13 cellular contexts compared by ENCODE assay signal in the genomic region with DNA sequence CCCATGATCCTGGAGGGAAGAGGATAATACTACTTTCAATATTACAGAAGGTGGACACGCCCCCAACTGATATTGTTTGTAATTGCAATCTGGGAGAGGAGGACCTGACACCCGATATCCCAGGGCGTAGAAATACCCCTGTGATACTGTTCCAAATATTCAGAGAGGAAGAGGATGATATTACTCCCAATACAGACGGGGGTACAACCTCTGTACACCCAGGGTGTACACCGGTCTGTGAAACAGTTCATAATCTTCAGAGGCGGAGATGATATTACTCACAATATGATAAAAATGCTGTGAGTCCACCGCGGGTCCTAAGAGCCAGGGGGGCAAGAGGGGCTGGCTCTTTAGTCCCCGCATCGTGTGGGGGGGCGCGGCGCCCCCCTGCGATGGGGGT. TPM values are rescaled to one million over a fixed set of nuclear protein-coding genes. Genes with fewer than 3 reads are reported as not detected.
DNase-seq lines count a peak whose midpoint lies in the region; ATAC-seq and TF ChIP-seq lines count a peak whose summit lies in the region.
"Had no signal": no experiment of that assay in that cellular context is flagged by ENCODE, and none has a peak within 500 bp of the region (broad histone marks: within the 10 kb centered on the region; RNA-seq: fewer than 3 reads in every experiment).

No MANE protein-coding gene starts in this region.

- peaks cover 34% of the 10 kb centered on the region for H3K4me1 Mint-ChIP-seq in Calu3 (ENCODE audit: low read depth, unreplicated experiment)

- H3K79me2 ChIP-seq in mesendoderm (ENCODE audit: control insufficient read depth, insufficient read depth, low read length): no peaks in the 10 kb centered on the region
- H3K79me2 ChIP-seq in PC-9 (ENCODE audit: low read depth): no peaks in the 10 kb centered on the region

- no peak overlapping the region for H2BK120ac ChIP-seq in mesendoderm (ENCODE audit: low read depth, low read length)

- intact Hi-C loops in Calu3 (cut with micrococcal nuclease; ENCODE audit: unreplicated experiment) (no loop called here), upper lobe of right lung (cut with DNase I) (no loop called here), PC-9 (cut with micrococcal nuclease; ENCODE audit: unreplicated experiment) (no loop called here)

- H3K9ac ChIP-seq in BLaER1: no peak overlapping the region
- no peak overlapping the region for H3K9ac ChIP-seq in mesendoderm (ENCODE audit: low read length)

- no peak overlapping the region for H3K18ac ChIP-seq in mesendoderm (ENCODE audit: low read length)

- DNase-seq in Calu3 (no peak), RWPE1 (ENCODE audit: low spot score) (peak; percentile 0), mesendoderm (peak; percentile 8), upper lobe of right lung (no peak), A172 (ENCODE audit: low spot score) (no peak), OCI-M2 (lab: John Stamatoyannopoulos, UW; ENCODE audit: unreplicated experiment) (no peak), PC-9 (no peak)
- DNase-seq: activated CD4-positive, CD25-positive, alpha-beta regulatory T cell treated with anti-CD3 and anti-CD28 coated beads, Interleukin-2, amount 50 U/mL, for 72 hours; mucosa of descending colon; SHP77 had no signal

- H3K4me3 Mint-ChIP-seq in Calu3 (ENCODE audit: low read depth, unreplicated experiment): peak overlapping the region; percentile 69

- H3K23ac ChIP-seq in mesendoderm (ENCODE audit: low read length): no peak overlapping the region

- peaks cover 16% of the 10 kb centered on the region for H3K27me3 Mint-ChIP-seq in Calu3 (ENCODE audit: unreplicated experiment)

- CTCF ChIA-PET in Calu3 (lab: Charles Lee): no interaction called here
- CTCF ChIA-PET in RWPE1 (lab: Yijun Ruan, JAX): no interaction called here
- CTCF ChIA-PET in PC-9 (lab: Charles Lee): no interaction called here

- H3K4me3 ChIP-seq in BLaER1 (peak overlapping the region; percentile 53), mesendoderm (ENCODE audit: low read length) (no peak overlapping the region), upper lobe of right lung (no peak overlapping the region), PC-9 (no peak overlapping the region)
- H3K4me3 ChIP-seq: mucosa of descending colon had no signal

- no peaks in the 10 kb centered on the region for H4K20me1 ChIP-seq in BLaER1
- no peaks in the 10 kb centered on the region for H4K20me1 ChIP-seq in PC-9 (ENCODE audit: insufficient read depth)

- no peaks in the 10 kb centered on the region for H3K9me2 ChIP-seq in PC-9 (ENCODE audit: insufficient read depth)

- no peak overlapping the region for H2AK5ac ChIP-seq in mesendoderm (ENCODE audit: low read length)

- H3K9me3 ChIP-seq in BLaER1 (no peaks in the 10 kb centered on the region), upper lobe of right lung (no peaks in the 10 kb centered on the region), PC-9 (ENCODE audit: insufficient read depth, low read depth) (no peaks in the 10 kb centered on the region)
- H3K9me3 ChIP-seq: mucosa of descending colon, tibial nerve had no signal

- H3K4me1 ChIP-seq in BLaER1 (no peaks in the 10 kb centered on the region), mesendoderm (ENCODE audit: control insufficient read depth, low read depth, low read length) (no peaks in the 10 kb centered on the region), upper lobe of right lung (no peaks in the 10 kb centered on the region), PC-9 (replicated peaks; ENCODE audit: insufficient read depth) (peaks cover 23% of the 10 kb centered on the region)

- H3K4me2 ChIP-seq in BLaER1 (peak overlapping the region; percentile 20), mesendoderm (ENCODE audit: low read length) (no peak overlapping the region), PC-9 (no peak overlapping the region)

- no peaks in the 10 kb centered on the region for H3K27me3 ChIP-seq in BLaER1
- H3K27me3 ChIP-seq in mesendoderm (ENCODE audit: insufficient read depth, low read length, poor library complexity): no peaks in the 10 kb centered on the region
- no peaks in the 10 kb centered on the region for H3K27me3 ChIP-seq in upper lobe of right lung
- H3K27me3 ChIP-seq in PC-9 (ENCODE audit: insufficient read depth, low read depth): no peaks in the 10 kb centered on the region

- H3K27ac Mint-ChIP-seq in Calu3 (ENCODE audit: unreplicated experiment): no peak overlapping the region

- POLR2A ChIA-PET in RWPE1 (lab: Yijun Ruan, JAX; ENCODE audit: low non-redundant PET): no interaction called here
- POLR2A ChIA-PET in PC-9 (lab: Charles Lee; ENCODE audit: unreplicated experiment): no interaction called here

- no peaks in the 10 kb centered on the region for H3K79me1 ChIP-seq in mesendoderm (ENCODE audit: low read length)

- peak overlapping the region; percentile 76 for H3K4ac ChIP-seq in mesendoderm (ENCODE audit: low read depth, low read length)

- H2BK15ac ChIP-seq in mesendoderm (replicated peaks; ENCODE audit: low read depth): peak overlapping the region; percentile 88

- no peak overlapping the region for H4K5ac ChIP-seq in mesendoderm (ENCODE audit: low read length)

- BruUV-seq in Calu3 (replicated peaks; lab: Mats Ljungman, UMichigan): no TSS peak
- no TSS peak for BruUV-seq in PC-9 (replicated peaks; lab: Mats Ljungman, UMichigan)

- H3K36me3 Mint-ChIP-seq in Calu3 (ENCODE audit: insufficient read depth, unreplicated experiment): peaks cover 16% of the 10 kb centered on the region

- H3K27ac ChIP-seq in BLaER1: no peak overlapping the region
- H3K27ac ChIP-seq in RWPE1: no peak overlapping the region
- H3K27ac ChIP-seq in mesendoderm (ENCODE audit: low read depth, low read length): no peak overlapping the region
- H3K27ac ChIP-seq in upper lobe of right lung: no peak overlapping the region
- no peak overlapping the region for H3K27ac ChIP-seq in PC-9
- H3K27ac ChIP-seq: tibial nerve had no signal

- no peak for TF ChIP-seq CTCF in Calu3 (IDR thresholded peaks at IDR 0.05; ENCODE audit: unreplicated experiment)
- no peak for TF ChIP-seq CTCF in RWPE1 (conservative IDR thresholded peaks at IDR 0.05; ENCODE audit: low read depth)
- no peak for TF ChIP-seq CTCF in upper lobe of right lung (IDR thresholded peaks at IDR 0.05)
- TF ChIP-seq CTCF in PC-9 (conservative IDR thresholded peaks at IDR 0.05): no peak

- no peaks in the 10 kb centered on the region for H3K36me3 ChIP-seq in BLaER1
- H3K36me3 ChIP-seq in mesendoderm (ENCODE audit: control insufficient read depth, insufficient read depth, low read length): no peaks in the 10 kb centered on the region
- H3K36me3 ChIP-seq in upper lobe of right lung: no peaks in the 10 kb centered on the region
- no peaks in the 10 kb centered on the region for H3K36me3 ChIP-seq in PC-9 (ENCODE audit: low read depth)
- H3K36me3 ChIP-seq: tibial nerve had no signal

- no peak for ATAC-seq in upper lobe of right lung
- ATAC-seq: mucosa of descending colon had no signal

- no peak overlapping the region for H2AFZ ChIP-seq in PC-9

- H4K8ac ChIP-seq in mesendoderm (ENCODE audit: low read depth, low read length): no peak overlapping the region

- H3K9me3 Mint-ChIP-seq in Calu3 (ENCODE audit: low read depth, unreplicated experiment): no peaks in the 10 kb centered on the region

- H2BK5ac ChIP-seq in mesendoderm (ENCODE audit: low read length): no peak overlapping the region

- peaks cover 9% of the 10 kb centered on the region; the same call in 1 of the 2 replicates for H3F3A ChIP-seq in PC-9 (ENCODE audit: insufficient read depth, low read depth)

- H3K56ac ChIP-seq in mesendoderm (ENCODE audit: low read length): no peak overlapping the region

- WGBS in mesendoderm (ENCODE audit: extremely low coverage, insufficient coverage, low lambda C conversion rate): no CpG with 5 or more reads among the region's 14 CpGs

RNA-seq across cellular contexts. Expression of a gene that starts 57.2 kb away (rescaled TPM):
- total RNA-seq in Calu3 (2022) (2.4 and 2.9 TPM in 2 replicates), upper lobe of right lung (1.3 TPM), PC-9 (2021) (4.8 and 9.8 TPM in 2 replicates)
- polyA plus RNA-seq in mesendoderm (2013, experiment 1 of 2): 0.11 TPM
- polyA plus RNA-seq in mesendoderm (2013, experiment 2 of 2): 0.15 TPM
- total RNA-seq in A172 (2014; rRNA removed; shearing (Covaris generic)): not detected in 2 replicates
- total RNA-seq: glomerular endothelial cell, tibial nerve had no signal

Comparison
In these comparisons a context has a peak if more than half of its experiments do, and no peak if none do; other contexts are left out.
1. DNase-seq: peak in RWPE1 (single experiment) and mesendoderm (single experiment); none in Calu3 (single experiment), upper lobe of right lung (single experiment), A172 (single experiment), OCI-M2 (single experiment) and PC-9 (0 of 2).